Comparison of ENCODE assay signal across 1 cellular context in the genomic region with DNA sequence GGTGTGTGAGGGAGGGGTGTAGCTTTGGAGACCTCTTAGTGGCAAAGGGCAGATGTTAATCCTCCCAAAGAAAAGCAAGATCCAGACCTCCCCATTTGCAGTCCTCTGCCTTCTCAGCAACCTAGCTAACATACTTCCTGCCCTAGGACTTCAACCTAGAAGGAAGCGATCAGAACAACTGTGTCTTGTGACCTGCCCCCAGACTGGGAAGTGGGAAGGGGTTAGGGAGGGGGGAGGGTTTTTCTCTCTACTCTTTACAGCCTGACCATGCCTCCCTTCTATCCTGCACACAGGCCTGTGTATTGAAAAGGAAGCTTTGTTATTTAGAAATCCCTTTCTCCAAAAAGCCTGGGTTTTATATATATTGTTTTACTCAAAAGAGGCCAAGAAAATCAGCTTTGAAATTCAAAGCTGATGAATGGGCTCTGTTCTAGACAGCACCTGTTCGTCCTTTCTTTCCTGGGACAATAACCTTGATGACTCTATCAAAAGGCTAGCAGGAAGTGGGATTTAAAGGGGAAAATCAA.
TF ChIP-seq lines count a peak whose summit lies in the region.

No MANE protein-coding gene starts in this region.

TF ChIP-seq in endothelial cell of umbilical vein, 7 proteins besides CTCF, POLR2A, EP300 and RAD21:
- TF ChIP-seq, protein P1, sequence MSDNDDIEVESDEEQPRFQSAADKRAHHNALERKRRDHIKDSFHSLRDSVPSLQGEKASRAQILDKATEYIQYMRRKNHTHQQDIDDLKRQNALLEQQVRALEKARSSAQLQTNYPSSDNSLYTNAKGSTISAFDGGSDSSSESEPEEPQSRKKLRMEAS (IDR thresholded peaks at IDR 0.05; ENCODE audit: insufficient read depth, insufficient read length), result no peak
- TF ChIP-seq FOS (IDR thresholded peaks at IDR 0.05; ENCODE audit: borderline replicate concordance, insufficient read depth, low read length) (no peak), GATA2 (IDR thresholded peaks at IDR 0.05; ENCODE audit: insufficient read depth, insufficient read length, low read depth, low read length) (no peak), EZH2 (IDR thresholded peaks at IDR 0.05; ENCODE audit: borderline replicate concordance, low read depth, low read length, severe bottlenecking) (no peak), MYC (IDR thresholded peaks at IDR 0.05; ENCODE audit: low read depth, low read length) (no peak), POLR2AphosphoS5 (IDR thresholded peaks at IDR 0.05; ENCODE audit: insufficient read depth, low read depth, low read length) (no peak)
